ENCODE assay signal across 7 cellular contexts in genomic region chr1:203320546-203321272, GRCh38. TPM values are rescaled to one million over a fixed set of nuclear protein-coding genes. Genes with fewer than 3 reads are reported as not detected.
DNase-seq lines count a peak whose midpoint lies in the region; ATAC-seq and TF ChIP-seq lines count a peak whose summit lies in the region.

No MANE protein-coding gene starts in this region.

- no peaks in the 10 kb centered on the region for H3K9me3 ChIP-seq in HEK293 (ENCODE audit: control insufficient read depth, insufficient read depth, low read depth, low read length)
- no peaks in the 10 kb centered on the region for H3K9me3 ChIP-seq in naive thymus-derived CD4-positive, alpha-beta T cell (ENCODE audit: control insufficient read depth in 2 of 3, low read length in 3 of 3)

- peak; percentile 89 for DNase-seq in MV-4-11 (lab: John Stamatoyannopoulos, UW)
- peak; percentile 75 for DNase-seq in SW480 (ENCODE audit: low spot score)
- peak; percentile 93 for DNase-seq in dermis blood vessel endothelial cell
- peak in 8 of 9 donors; percentile 50 to 93 (median 88) for DNase-seq in naive thymus-derived CD4-positive, alpha-beta T cell

- POLR2A ChIA-PET in HEK293 (lab: Yijun Ruan, JAX), result interaction anchor here (0.5 to 2.3 kb wide), 4 partner anchors 9 to 317 kb away, joined by 3 to 20 read pairs (median 6); partner anchors contain the start of gene BTG2
- POLR2A ChIA-PET in naive thymus-derived CD4-positive, alpha-beta T cell (lab: Charles Lee), result interaction anchor here (0.6 to 24.2 kb wide), 12 partner anchors 9 to 1962 kb away, joined by 3 to 1812 read pairs (median 8); partner anchors contain the start of genes ATP2B4, BTG2 and LAX1

- H3K9me3 Mint-ChIP-seq in naive thymus-derived CD4-positive, alpha-beta T cell, result peaks cover 0 to 3% (median 0%) of the 10 kb centered on the region in 11 donors

- no peaks in the 10 kb centered on the region for H3K27me3 ChIP-seq in naive thymus-derived CD4-positive, alpha-beta T cell (ENCODE audit: control insufficient read depth in 2 of 2, insufficient read depth in 2 of 2, low read length in 2 of 2)

- no peaks in the 10 kb centered on the region for H3K36me3 ChIP-seq in HEK293 (ENCODE audit: control insufficient read depth in 2 of 2, insufficient read depth in 1 of 2, low read length in 2 of 2)
- no peaks in the 10 kb centered on the region for H3K36me3 ChIP-seq in naive thymus-derived CD4-positive, alpha-beta T cell (ENCODE audit: control insufficient read depth in 2 of 3, insufficient read depth in 3 of 3, low read length in 3 of 3)

- peaks cover 36% of the 10 kb centered on the region for H3K4me1 ChIP-seq in HEK293 (ENCODE audit: control insufficient read depth, insufficient read depth, low read length)
- peaks cover 66 to 74% of the 10 kb centered on the region in 2 donors for H3K4me1 ChIP-seq in naive thymus-derived CD4-positive, alpha-beta T cell (ENCODE audit: control insufficient read depth in 2 of 2, insufficient read depth in 2 of 2, low read length in 2 of 2)

- intact Hi-C loops in naive thymus-derived CD4-positive, alpha-beta T cell (cut with micrococcal nuclease), result loop anchor here (1.0 to 10.0 kb wide), 15 partner anchors 14 to 1964 kb away; partner anchors contain the start of genes PPFIA4 (in 2 of the 2), ZBED6 (in 2 of the 2), ZC3H11A (in 2 of the 2) and ADIPOR1 (in 1 of the 2)

- CTCF ChIA-PET in HEK293 (lab: Yijun Ruan, JAX), result interaction anchor here (0.6 to 2.3 kb wide), 9 partner anchors 11 to 382 kb away, joined by 3 to 12 read pairs (median 7); no protein-coding TSS in a partner anchor
- CTCF ChIA-PET in naive thymus-derived CD4-positive, alpha-beta T cell (lab: Charles Lee), result interaction anchor here (0.6 to 9.7 kb wide), 12 partner anchors 8 to 1155 kb away, joined by 3 to 215 read pairs (median 5); no protein-coding TSS in a partner anchor

- no peaks in the 10 kb centered on the region for H3K27me3 Mint-ChIP-seq in naive thymus-derived CD4-positive, alpha-beta T cell

- peaks cover 0 to 4% (median 0%) of the 10 kb centered on the region in 5 donors for H3K36me3 Mint-ChIP-seq in naive thymus-derived CD4-positive, alpha-beta T cell

- peak; percentile 28; the same call in 1 of the 2 replicates for TF ChIP-seq CTCF in HEK293 (tag by site-specific recombination; IDR thresholded peaks at IDR 0.05)

- H3K4me1 Mint-ChIP-seq in naive thymus-derived CD4-positive, alpha-beta T cell, result peaks cover 76 to 95% (median 92%) of the 10 kb centered on the region in 7 donors

- peak; percentile 60 for ATAC-seq in GM18505 (IDR thresholded peaks at IDR 0.05; ENCODE audit: unreplicated experiment)
- ATAC-seq in naive thymus-derived CD4-positive, alpha-beta T cell, result peak; percentile 76
- ATAC-seq in HG03457 (IDR thresholded peaks at IDR 0.05; ENCODE audit: unreplicated experiment), result no peak

- TF ChIP-seq POLR2A in GM18505 (IDR thresholded peaks at IDR 0.05; ENCODE audit: borderline replicate concordance, extremely low read depth, insufficient read depth, insufficient read length), result peak; percentile 39

- no peak overlapping the region for H3K4me3 ChIP-seq in HEK293 (ENCODE audit: low read depth, low read length)
- peak overlapping the region; percentile 41 for H3K4me3 ChIP-seq in naive thymus-derived CD4-positive, alpha-beta T cell (ENCODE audit: low read length)

- peak overlapping the region; percentile 85 to 100 (median 99) for H3K27ac Mint-ChIP-seq in naive thymus-derived CD4-positive, alpha-beta T cell

- H3K4me3 Mint-ChIP-seq in naive thymus-derived CD4-positive, alpha-beta T cell, result peak overlapping the region; percentile 66 to 88 (median 80)

- no peak overlapping the region; the same call in 1 of the 2 replicates for H3K27ac ChIP-seq in HEK293 (ENCODE audit: extremely low read depth, low read depth, low read length)
- H3K27ac ChIP-seq in naive thymus-derived CD4-positive, alpha-beta T cell (ENCODE audit: low read depth, low read length), result peak overlapping the region; percentile 98

TF ChIP-seq in HEK293, 187 proteins besides CTCF, POLR2A, EP300 and RAD21:
- TF ChIP-seq ZNF830 (tag by site-specific recombination; IDR thresholded peaks at IDR 0.05; ENCODE audit: low read depth) (no peak), ZNF394 (tag by site-specific recombination; IDR thresholded peaks at IDR 0.05; ENCODE audit: borderline replicate concordance) (peak; percentile 67; the same call in 1 of the 2 replicates), ZNF138 (tag by site-specific recombination; IDR thresholded peaks at IDR 0.05; ENCODE audit: borderline replicate concordance) (no peak), GFI1B (tag by site-specific recombination; IDR thresholded peaks at IDR 0.05) (no peak), ZNF311 (tag by site-specific recombination; IDR thresholded peaks at IDR 0.05; ENCODE audit: borderline replicate concordance) (no peak), ZNF26 (tag by site-specific recombination; IDR thresholded peaks at IDR 0.05) (no peak), BCL11B (tag by site-specific recombination; IDR thresholded peaks at IDR 0.05; ENCODE audit: low read depth) (no peak), ZNF777 (tag by site-specific recombination; IDR thresholded peaks at IDR 0.05; ENCODE audit: borderline replicate concordance) (no peak), ZNF776 (tag by site-specific recombination; IDR thresholded peaks at IDR 0.05; ENCODE audit: borderline replicate concordance) (no peak), ZNF302 (tag by site-specific recombination; IDR thresholded peaks at IDR 0.05; ENCODE audit: low read depth) (no peak), ZNF112 (tag by site-specific recombination; IDR thresholded peaks at IDR 0.05) (no peak), SETDB1 (IDR thresholded peaks at IDR 0.05; ENCODE audit: insufficient read length, low read length) (no peak), ZNF132 (tag by site-specific recombination; IDR thresholded peaks at IDR 0.05; ENCODE audit: borderline replicate concordance) (no peak), MZF1 (tag by site-specific recombination; IDR thresholded peaks at IDR 0.05; ENCODE audit: borderline replicate concordance) (peak; percentile 58; the same call in 1 of the 2 replicates), EGR2 (tag by site-specific recombination; IDR thresholded peaks at IDR 0.05; ENCODE audit: low read depth) (peak; percentile 82), ZFHX2 (tag by site-specific recombination; conservative IDR thresholded peaks at IDR 0.05) (peak; percentile 44)

RNA-seq across cellular contexts. Expression of gene BTG2, which starts 15.4 kb away (rescaled TPM):
- 63.5 and 64.7 TPM in 2 replicates for total RNA-seq in dermis blood vessel endothelial cell
- total RNA-seq in naive thymus-derived CD4-positive, alpha-beta T cell, result 100 to 1,000 TPM; 141 to 654 (median 241) TPM
- 100 to 1,000 TPM; 118 to 211 TPM for polyA plus RNA-seq in naive thymus-derived CD4-positive, alpha-beta T cell

RNA-seq across cellular contexts. Expression of gene FMOD, which starts 30.2 kb away (rescaled TPM):
- 11.4 and 21.2 TPM in 2 replicates for total RNA-seq in dermis blood vessel endothelial cell
- total RNA-seq in naive thymus-derived CD4-positive, alpha-beta T cell, result not detected
- polyA plus RNA-seq in naive thymus-derived CD4-positive, alpha-beta T cell, result not detected

Comparison
In these comparisons a context has a peak if more than half of its experiments do, and no peak if none do; other contexts are left out.
1. RNA of gene FMOD, which starts 30.2 kb away (total RNA-seq): 11.4 to 21.2 TPM in dermis blood vessel endothelial cell; not detected in naive thymus-derived CD4-positive, alpha-beta T cell; every median in the first group is over 10 times any median in the second.
2. Peak in every context shown above with its lines, with median percentiles within 50 percentile points of each other: DNase-seq.